In genomic region chrX:72071213-72071612, GRCh38 we compare ENCODE assay signal across 10 cellular contexts.
"Had no signal": no experiment of that assay in that cellular context is flagged by ENCODE, and none has a peak within 500 bp of the region (broad histone marks: within the 10 kb centered on the region; RNA-seq: fewer than 3 reads in every experiment).

No MANE protein-coding gene starts in this region.

- FAIRE-seq: HepG2 had no signal

- H3K27ac ChIP-seq: GM23248, HL-60, KMS-11 had no signal

- H3K4me3 Mint-ChIP-seq: HFFc6 had no signal

- ATAC-seq: HCT116, HepG2 had no signal

- H3K4me1 ChIP-seq: HAP-1 had no signal

- H3K9ac ChIP-seq: GM23248, KMS-11 had no signal

- H3K9me3 ChIP-seq: HAP-1 had no signal

- H3K4me2 ChIP-seq: KMS-11 had no signal

- H2AFZ ChIP-seq: GM23248 had no signal

- H3K36me3 ChIP-seq: HAP-1 had no signal

- DNase-seq: GM23248, GOT3, H7, HFFc6, KBM-7 had no signal

- H3K9me3 Mint-ChIP-seq: HFFc6 had no signal

- H3K4me3 ChIP-seq: GM23248, HAP-1 had no signal

- H3K27ac Mint-ChIP-seq: HFFc6 had no signal
